In genomic region chr3:18489939-18490338, GRCh38 we compare ENCODE assay signal across 27 cellular contexts.
DNase-seq lines count a peak whose midpoint lies in the region; ATAC-seq and TF ChIP-seq lines count a peak whose summit lies in the region.
"Had no signal": no experiment of that assay in that cellular context is flagged by ENCODE, and none has a peak within 500 bp of the region (broad histone marks: within the 10 kb centered on the region; RNA-seq: fewer than 3 reads in every experiment).

No MANE protein-coding gene starts in this region.

- TF ChIP-seq EP300 in SK-N-SH (IDR thresholded peaks at IDR 0.05; ENCODE audit: borderline replicate concordance in 1 of 2, low read depth in 1 of 2, low read length in 1 of 2) = no peak

- intact Hi-C loops in CD4-positive, alpha-beta memory T cell (cut with micrococcal nuclease) = no loop called here

- peak overlapping the region in 6 of 8 donors; percentile 39 to 77 (median 64) for H3K4me3 Mint-ChIP-seq in CD4-positive, alpha-beta memory T cell
- no peak overlapping the region for H3K4me3 Mint-ChIP-seq in T-cell
- H3K4me3 Mint-ChIP-seq in central memory CD8-positive, alpha-beta T cell = no peak overlapping the region
- H3K4me3 Mint-ChIP-seq: neural progenitor cell had no signal

- H3K9me3 Mint-ChIP-seq in CD4-positive, alpha-beta memory T cell = peaks cover 0 to 9% (median 7%) of the 10 kb centered on the region in 8 donors
- H3K9me3 Mint-ChIP-seq in T-cell = peaks cover 0 to 7% (median 0%) of the 10 kb centered on the region in 3 donors
- no peaks in the 10 kb centered on the region for H3K9me3 Mint-ChIP-seq in central memory CD8-positive, alpha-beta T cell
- H3K9me3 Mint-ChIP-seq: neural progenitor cell had no signal

- no peaks in the 10 kb centered on the region for H3K9me3 ChIP-seq in CD4-positive, alpha-beta memory T cell (ENCODE audit: control insufficient read depth in 1 of 2, low read length in 2 of 2)
- H3K9me3 ChIP-seq in SK-N-SH = no peaks in the 10 kb centered on the region
- H3K9me3 ChIP-seq: A549, BE2C, body of pancreas, MG63, prostate gland, sigmoid colon, upper lobe of right lung had no signal

- H3K27me3 Mint-ChIP-seq in CD4-positive, alpha-beta memory T cell = no peaks in the 10 kb centered on the region
- no peaks in the 10 kb centered on the region for H3K27me3 Mint-ChIP-seq in T-cell
- H3K27me3 Mint-ChIP-seq in central memory CD8-positive, alpha-beta T cell = no peaks in the 10 kb centered on the region

- peaks cover 21% of the 10 kb centered on the region for H3K4me1 ChIP-seq in CD4-positive, alpha-beta memory T cell (ENCODE audit: insufficient read depth, low read length)
- no peaks in the 10 kb centered on the region for H3K4me1 ChIP-seq in SK-N-SH (ENCODE audit: control insufficient read depth in 1 of 2, insufficient read depth in 2 of 2, low read depth in 1 of 2, low read length in 1 of 2)
- H3K4me1 ChIP-seq: A549, BE2C, body of pancreas, neural progenitor cell, prostate gland, sigmoid colon, upper lobe of right lung had no signal

- peak; percentile 17 for DNase-seq in activated T-cell treated with anti-CD3 and anti-CD28 coated beads, Interleukin-2, amount 50 U/mL, for 1 hour
- DNase-seq in activated T-cell treated with anti-CD3 and anti-CD28 coated beads for 4 hours (no peak), T-cell (peak in 28 of 34 experiments; percentile 1 to 42 (median 8)), SK-N-SH (no peak), globus pallidus (ENCODE audit: low spot score) (no peak), NCI-H2029 (lab: John Stamatoyannopoulos, UW) (no peak)
- DNase-seq in CD4-positive, alpha-beta memory T cell = peak in 4 of 5 donors; percentile 17 to 30 (median 24)
- peak in 1 of 2 donors; percentile 10 for DNase-seq in central memory CD8-positive, alpha-beta T cell (ENCODE audit: low spot score in 2 of 2)
- DNase-seq: activated CD4-positive, CD25-positive, alpha-beta regulatory T cell treated with anti-CD3 and anti-CD28 coated beads, Interleukin-2, amount 50 U/mL, for 72 hours; activated CD8-positive, alpha-beta memory T cell treated with anti-CD3 and anti-CD28 coated beads, Interleukin-2, amount 50 U/mL, for 48 hours; BE2C; body of pancreas; Calu3; head of caudate nucleus; MG63; NCI-H2107; NCI-H446; PC-3; Right ventricle myocardium superior; sigmoid colon; stimulated activated CD8-positive, alpha-beta memory T cell treated with anti-CD3 and anti-CD28 coated beads, Interleukin-4, amount 100 ng/mL, for 48 hours; substantia nigra; upper lobe of right lung had no signal

- H3K79me2 ChIP-seq in SK-N-SH (ENCODE audit: insufficient read depth) = no peaks in the 10 kb centered on the region

- no peaks in the 10 kb centered on the region for H3K9me2 ChIP-seq in SK-N-SH

- H3K4me3 ChIP-seq in CD4-positive, alpha-beta memory T cell (ENCODE audit: low read length in 2 of 2) = no peak overlapping the region
- no peak overlapping the region for H3K4me3 ChIP-seq in SK-N-SH (ENCODE audit: low read depth in 2 of 2, low read length in 1 of 2)
- H3K4me3 ChIP-seq: A549, body of pancreas, K562, MG63, neural progenitor cell, prostate gland, sigmoid colon, upper lobe of right lung had no signal

- H3K27ac ChIP-seq in CD4-positive, alpha-beta memory T cell (ENCODE audit: low read depth, low read length) = no peak overlapping the region
- no peak overlapping the region for H3K27ac ChIP-seq in SK-N-SH (ENCODE audit: low read depth in 2 of 2, low read length in 1 of 2)
- H3K27ac ChIP-seq: A549, body of pancreas, neural progenitor cell, prostate gland, sigmoid colon, upper lobe of right lung had no signal

- H3K4me2 ChIP-seq in SK-N-SH = no peak overlapping the region
- H3K4me2 ChIP-seq: A549, neural progenitor cell had no signal

- ATAC-seq in T-cell (replicated peaks in 1 of 4) = peak; percentile 40 to 87 (median 64)
- peak; percentile 54 for ATAC-seq in central memory CD8-positive, alpha-beta T cell (replicated peaks; ENCODE audit: extremely low read depth, poor library complexity, severe bottlenecking)
- ATAC-seq: A549, body of pancreas, K562, PC-3, upper lobe of right lung had no signal

- H3K4me1 Mint-ChIP-seq in CD4-positive, alpha-beta memory T cell = peaks cover 19 to 36% (median 25%) of the 10 kb centered on the region in 4 donors
- peaks cover 29 to 39% (median 38%) of the 10 kb centered on the region in 3 donors for H3K4me1 Mint-ChIP-seq in T-cell
- peaks cover 25% of the 10 kb centered on the region for H3K4me1 Mint-ChIP-seq in central memory CD8-positive, alpha-beta T cell
- H3K4me1 Mint-ChIP-seq: neural progenitor cell had no signal

- no peak for TF ChIP-seq CTCF in SK-N-SH (IDR thresholded peaks at IDR 0.05)

- no peaks in the 10 kb centered on the region for H3K27me3 ChIP-seq in CD4-positive, alpha-beta memory T cell (ENCODE audit: insufficient read depth, low read length)
- no peaks in the 10 kb centered on the region for H3K27me3 ChIP-seq in SK-N-SH (ENCODE audit: insufficient read depth)
- H3K27me3 ChIP-seq: BE2C, body of pancreas, MG63, neural progenitor cell, sigmoid colon, upper lobe of right lung had no signal

- POLR2A ChIA-PET in CD4-positive, alpha-beta memory T cell (lab: Charles Lee; ENCODE audit: partially characterized antibody) = no interaction called here
- POLR2A ChIA-PET in T-cell (lab: Charles Lee) = interaction anchor here in 1 of 2 donors (0.6 kb wide), 1 partner anchor 1045 kb away, joined by 5 read pairs; no protein-coding TSS in a partner anchor
- POLR2A ChIA-PET in SK-N-SH (lab: Yijun Ruan, JAX) = no interaction called here

- H3K36me3 Mint-ChIP-seq in CD4-positive, alpha-beta memory T cell = peaks cover 3 to 15% of the 10 kb centered on the region in 2 donors
- peaks cover 21% of the 10 kb centered on the region for H3K36me3 Mint-ChIP-seq in T-cell
- peaks cover 2% of the 10 kb centered on the region for H3K36me3 Mint-ChIP-seq in central memory CD8-positive, alpha-beta T cell (ENCODE audit: insufficient read depth)
- H3K36me3 Mint-ChIP-seq: neural progenitor cell had no signal

- no peak overlapping the region for H2AFZ ChIP-seq in SK-N-SH (ENCODE audit: low read depth)
- H2AFZ ChIP-seq: neural progenitor cell had no signal

- 64% methylated on average over 4 of the region's 4 CpGs for WGBS in SK-N-SH (ENCODE audit: low lambda C conversion rate)

- CTCF ChIA-PET in CD4-positive, alpha-beta memory T cell (lab: Charles Lee; ENCODE audit: partially characterized antibody) = no interaction called here
- CTCF ChIA-PET in T-cell (lab: Charles Lee) (no interaction called here), SK-N-SH (lab: Yijun Ruan, JAX) (no interaction called here)

- no peaks in the 10 kb centered on the region for H3K36me3 ChIP-seq in CD4-positive, alpha-beta memory T cell (ENCODE audit: insufficient read depth, low read length)
- H3K36me3 ChIP-seq in SK-N-SH (replicated peaks in 1 of 2; ENCODE audit: control insufficient read depth in 1 of 2, insufficient read depth in 2 of 2, low read length in 1 of 2) = no peaks in the 10 kb centered on the region
- H3K36me3 ChIP-seq: BE2C, MG63, neural progenitor cell, prostate gland, sigmoid colon, upper lobe of right lung had no signal

- H3K27ac Mint-ChIP-seq in CD4-positive, alpha-beta memory T cell = peak overlapping the region in 6 of 7 donors; percentile 25 to 87 (median 70)
- peak overlapping the region; percentile 60 to 77 for H3K27ac Mint-ChIP-seq in T-cell
- H3K27ac Mint-ChIP-seq in central memory CD8-positive, alpha-beta T cell (ENCODE audit: low read depth) = no peak overlapping the region
- H3K27ac Mint-ChIP-seq: neural progenitor cell had no signal

- H3F3A ChIP-seq in SK-N-SH (replicated peaks; ENCODE audit: insufficient read depth) = no peaks in the 10 kb centered on the region

- TF ChIP-seq RAD21 in SK-N-SH (IDR thresholded peaks at IDR 0.05; ENCODE audit: low read length) = no peak

- H3K9ac ChIP-seq in SK-N-SH = no peak overlapping the region
- H3K9ac ChIP-seq: neural progenitor cell had no signal

- H4K20me1 ChIP-seq in SK-N-SH (ENCODE audit: insufficient read depth) = no peaks in the 10 kb centered on the region

TF ChIP-seq in SK-N-SH, 30 proteins besides CTCF, POLR2A, EP300 and RAD21:
- no peak for TF ChIP-seq ZBTB33 (IDR thresholded peaks at IDR 0.05; ENCODE audit: borderline replicate concordance, low read depth)
- no peak for TF ChIP-seq USF2 (IDR thresholded peaks at IDR 0.05; ENCODE audit: borderline replicate concordance, low read depth, low read length)
- no peak for TF ChIP-seq CHD2 (IDR thresholded peaks at IDR 0.05; ENCODE audit: low read length, partially characterized antibody)
- TF ChIP-seq YY1 (IDR thresholded peaks at IDR 0.05; ENCODE audit: low read depth) = no peak
- no peak for TF ChIP-seq JUND (IDR thresholded peaks at IDR 0.05)
- no peak for TF ChIP-seq SIN3A (IDR thresholded peaks at IDR 0.05; ENCODE audit: borderline replicate concordance, low read depth, low read length)
- no peak for TF ChIP-seq TCF12 (IDR thresholded peaks at IDR 0.05)
- no peak for TF ChIP-seq GABPA (IDR thresholded peaks at IDR 0.05; ENCODE audit: low read depth)
- no peak for TF ChIP-seq TAF1 (IDR thresholded peaks at IDR 0.05; ENCODE audit: borderline replicate concordance, low read depth, low read length)
- no peak for TF ChIP-seq GATA2 (CRISPR knock-in tag; IDR thresholded peaks at IDR 0.05)

Comparison
In these comparisons a context has a peak if more than half of its experiments do, and no peak if none do; other contexts are left out.
1. DNase-seq: peak in activated T-cell treated with anti-CD3 and anti-CD28 coated beads, Interleukin-2, amount 50 U/mL, for 1 hour (single experiment), CD4-positive, alpha-beta memory T cell (4 of 5) and T-cell (28 of 34); none in activated T-cell treated with anti-CD3 and anti-CD28 coated beads for 4 hours (single experiment), SK-N-SH (single experiment), globus pallidus (single experiment) and NCI-H2029 (single experiment).
2. H3K4me3 Mint-ChIP-seq: peak in CD4-positive, alpha-beta memory T cell (6 of 8); none in T-cell (0 of 3) and central memory CD8-positive, alpha-beta T cell (single experiment).